In genomic region chr5:177390363-177391300, GRCh38 we compare ENCODE assay signal across 8 cellular contexts. TPM values are rescaled to one million over a fixed set of nuclear protein-coding genes. Genes with fewer than 3 reads are reported as not detected.
DNase-seq lines count a peak whose midpoint lies in the region; ATAC-seq and TF ChIP-seq lines count a peak whose summit lies in the region.

No MANE protein-coding gene starts in this region.

- no peak overlapping the region for H3K4me3 Mint-ChIP-seq in chondrocyte (ENCODE audit: unreplicated experiment)

- intact Hi-C loops in left lung (cut with DNase I) = loop anchor here (5.0 to 10.0 kb wide), 3 partner anchors 62 to 112 kb away; no protein-coding TSS in a partner anchor

- peak; percentile 62 for ATAC-seq in HG03175 (IDR thresholded peaks at IDR 0.05; ENCODE audit: unreplicated experiment)
- ATAC-seq in left lung = peak; percentile 91

- H3K27ac ChIP-seq in left lung = peak overlapping the region; percentile 71 to 73

- H3K4me1 ChIP-seq in left lung = peaks cover 14 to 39% of the 10 kb centered on the region in 2 donors

- peak; percentile 99 for TF ChIP-seq CTCF in chondrocyte (IDR thresholded peaks at IDR 0.05)
- peak; percentile 99 for TF ChIP-seq CTCF in left lung (IDR thresholded peaks at IDR 0.05)

- no peaks in the 10 kb centered on the region for H3K9me3 Mint-ChIP-seq in chondrocyte (ENCODE audit: low read depth)

- no peaks in the 10 kb centered on the region for H3K27me3 Mint-ChIP-seq in chondrocyte (ENCODE audit: low read depth)

- peaks cover 0 to 18% of the 10 kb centered on the region in 2 donors for H3K27me3 ChIP-seq in left lung

- peak overlapping the region; percentile 84 for H3K27ac Mint-ChIP-seq in chondrocyte (ENCODE audit: unreplicated experiment)

- no peak overlapping the region for H3K4me3 ChIP-seq in left lung

- no peaks in the 10 kb centered on the region for H3K36me3 ChIP-seq in left lung

- peaks cover 19% of the 10 kb centered on the region for H3K4me1 Mint-ChIP-seq in chondrocyte (ENCODE audit: low read depth)

- H3K36me3 Mint-ChIP-seq in chondrocyte (ENCODE audit: low read depth) = no peaks in the 10 kb centered on the region

- DNase-seq in NK-92 treated with Interleukin-12 subunit alpha and Interleukin-12 subunit beta, amount 100 ng/mL, for 24 hours (lab: John Stamatoyannopoulos, UW) = peak; percentile 74
- no peak for DNase-seq in NK-92 (lab: John Stamatoyannopoulos, UW; ENCODE audit: unreplicated experiment)
- DNase-seq in NCI-H345 (lab: John Stamatoyannopoulos, UW) = peak; percentile 89
- DNase-seq in activated CD4-positive, alpha-beta T cell treated with anti-CD3 and anti-CD28 coated beads for 1 hour = peak; percentile 80
- no peak for DNase-seq in chondrocyte (ENCODE audit: low spot score)
- DNase-seq in left lung = peak; percentile 81 to 88
- DNase-seq in stimulated activated CD4-positive, alpha-beta T cell treated with anti-CD3 and anti-CD28 coated beads, Interleukin-4, amount 100 ng/mL, for 4 hours = peak; percentile 81 to 83

- H3K9me3 ChIP-seq in left lung = no peaks in the 10 kb centered on the region

RNA-seq across cellular contexts. Expression of gene SLC34A1, which starts 6.4 kb away (rescaled TPM):
- total RNA-seq in chondrocyte (not detected in 3 replicates), left lung (not detected)

RNA-seq across cellular contexts. Expression of gene PFN3, which starts 9.8 kb away (rescaled TPM):
- total RNA-seq in chondrocyte (not detected in 3 replicates), left lung (not detected)

RNA-seq across cellular contexts. Expression of gene F12, which starts 18.7 kb away (rescaled TPM):
- total RNA-seq in chondrocyte = 0.99 to 2.1 TPM (median 1.8 TPM) in 3 replicates
- total RNA-seq in left lung = 1 to 10 TPM in 1 of 2 donors, under 1 TPM in 1; 0.63 to 1.1 TPM

RNA-seq across cellular contexts. Expression of gene RGS14, which starts 32.9 kb away (rescaled TPM):
- total RNA-seq in chondrocyte (6.8 to 11.6 TPM (median 10.1 TPM) in 3 replicates), left lung (10 to 100 TPM; 14.2 to 28.2 TPM)

RNA-seq across cellular contexts. Expression of gene GRK6, which starts 35.8 kb away (rescaled TPM):
- total RNA-seq in chondrocyte (19.9 to 26.3 TPM (median 23.8 TPM) in 3 replicates), left lung (10 to 100 TPM; 32.3 to 57.1 TPM)

Comparison
In these comparisons a context has a peak if more than half of its experiments do, and no peak if none do; other contexts are left out.
1. DNase-seq: peak in NK-92 treated with Interleukin-12 subunit alpha and Interleukin-12 subunit beta, amount 100 ng/mL, for 24 hours (single experiment), NCI-H345 (single experiment), activated CD4-positive, alpha-beta T cell treated with anti-CD3 and anti-CD28 coated beads for 1 hour (single experiment), left lung (2 of 2) and stimulated activated CD4-positive, alpha-beta T cell treated with anti-CD3 and anti-CD28 coated beads, Interleukin-4, amount 100 ng/mL, for 4 hours (2 of 2); none in NK-92 (single experiment) and chondrocyte (single experiment).